Comparison of ENCODE assay signal across 24 cellular contexts in genomic region chr19:17357724-17358123, GRCh38. TPM values are rescaled to one million over a fixed set of nuclear protein-coding genes. Genes with fewer than 3 reads are reported as not detected.
A peak's percentile ranks its signal among the peaks of the same experiment; 100 is the strongest.
DNase-seq lines count a peak whose midpoint lies in the region; ATAC-seq lines count a peak whose summit lies in the region.
"Had no signal": no experiment of that assay in that cellular context is flagged by ENCODE, and none has a peak within 500 bp of the region (broad histone marks: within the 10 kb centered on the region; RNA-seq: fewer than 3 reads in every experiment).

No MANE protein-coding gene starts in this region.

- H3K9me3 ChIP-seq in right cardiac atrium (ENCODE audit: control insufficient read depth, low read length): no peaks in the 10 kb centered on the region
- H3K9me3 ChIP-seq: prostate gland had no signal

- peak; percentile 26 for ATAC-seq in right cardiac atrium
- no peak for ATAC-seq in stimulated activated effector memory CD8-positive, alpha-beta T cell treated with anti-CD3 and anti-CD28 coated beads, Interleukin-12 subunit alpha, Interleukin-12 subunit beta, amount 100 ng/mL, for 72 hours
- ATAC-seq: activated CD8-positive, alpha-beta T cell treated with anti-CD3 and anti-CD28 coated beads for 36 hours had no signal

- H3K36me3 ChIP-seq in ACC112 (ENCODE audit: insufficient read depth, low read length): no peaks in the 10 kb centered on the region
- H3K36me3 ChIP-seq: cardiac muscle cell, prostate gland had no signal

- no peaks in the 10 kb centered on the region for H3K4me1 ChIP-seq in ACC112 (ENCODE audit: control insufficient read depth, insufficient read depth, low read length, unreplicated experiment)
- H3K4me1 ChIP-seq in right cardiac atrium (ENCODE audit: control insufficient read depth, insufficient read depth, low read length): no peaks in the 10 kb centered on the region
- H3K4me1 ChIP-seq: prostate gland had no signal

- H3K36me3 Mint-ChIP-seq in stimulated activated effector memory CD8-positive, alpha-beta T cell treated with anti-CD3 and anti-CD28 coated beads, Interleukin-12 subunit alpha, Interleukin-12 subunit beta, amount 100 ng/mL, for 72 hours: no peaks in the 10 kb centered on the region
- H3K36me3 Mint-ChIP-seq: type B pancreatic cell had no signal

- H3K27ac ChIP-seq in ACC112 (ENCODE audit: low read depth, low read length) (peak overlapping the region; percentile 34; the same call in 1 of the 2 replicates), right cardiac atrium (ENCODE audit: low read length) (peak overlapping the region; percentile 51)
- H3K27ac ChIP-seq: C4-2B, cardiac muscle cell, hepatocyte, prostate gland had no signal

- no peak overlapping the region for H2AFZ ChIP-seq in ACC112 (ENCODE audit: low read length, unreplicated experiment)
- H2AFZ ChIP-seq: hepatocyte had no signal

- DNase-seq in NCI-H2029 treated with DMSO at 0.1 percent for 48 hours (lab: John Stamatoyannopoulos, UW) (peak; percentile 54), right cardiac atrium (peak in 1 of 3 donors; percentile 59), SIG-M5 treated with dmso at 0.1 percent for 504 hours (lab: John Stamatoyannopoulos, UW; ENCODE audit: unreplicated experiment) (no peak), foreskin melanocyte (no peak), kidney glomerular epithelial cell (lab: John Stamatoyannopoulos, UW) (no peak)
- DNase-seq in stimulated activated effector memory CD8-positive, alpha-beta T cell treated with anti-CD3 and anti-CD28 coated beads, Interleukin-12 subunit alpha, Interleukin-12 subunit beta, amount 100 ng/mL, for 72 hours (ENCODE audit: low spot score in 2 of 2): no peak
- DNase-seq: activated CD8-positive, alpha-beta T cell treated with anti-CD3 and anti-CD28 coated beads for 36 hours; activated naive CD4-positive, alpha-beta T cell; activated T-cell treated with anti-CD3 and anti-CD28 coated beads for 4 hours; amniotic stem cell; NCI-H1105; NCI-H524 treated with DMSO at 0.1 percent for 48 hours; stimulated activated CD4-positive, alpha-beta T cell treated with anti-CD3 and anti-CD28 coated beads, Interleukin-2, amount 100 ng/mL, for 48 hours; stimulated activated naive CD4-positive, alpha-beta T cell had no signal

- WGBS in right cardiac atrium: 58% methylated on average over 11 of the region's 11 CpGs

- no peaks in the 10 kb centered on the region for H3K79me2 ChIP-seq in ACC112 (ENCODE audit: control insufficient read depth, insufficient read depth, low read length, unreplicated experiment)
- H3K79me2 ChIP-seq: hepatocyte had no signal

- no peaks in the 10 kb centered on the region for H3K27me3 ChIP-seq in ACC112 (ENCODE audit: insufficient read depth, low read length)
- no peaks in the 10 kb centered on the region for H3K27me3 ChIP-seq in right cardiac atrium (ENCODE audit: control insufficient read depth, insufficient read depth)
- H3K27me3 ChIP-seq: cardiac muscle cell, hepatocyte had no signal

- peak overlapping the region; percentile 29 for H3K27ac Mint-ChIP-seq in stimulated activated effector memory CD8-positive, alpha-beta T cell treated with anti-CD3 and anti-CD28 coated beads, Interleukin-12 subunit alpha, Interleukin-12 subunit beta, amount 100 ng/mL, for 72 hours
- H3K27ac Mint-ChIP-seq: activated CD8-positive, alpha-beta T cell treated with anti-CD3 and anti-CD28 coated beads for 36 hours; type B pancreatic cell had no signal

- no peaks in the 10 kb centered on the region for H3K9me3 Mint-ChIP-seq in stimulated activated effector memory CD8-positive, alpha-beta T cell treated with anti-CD3 and anti-CD28 coated beads, Interleukin-12 subunit alpha, Interleukin-12 subunit beta, amount 100 ng/mL, for 72 hours
- H3K9me3 Mint-ChIP-seq: activated CD8-positive, alpha-beta T cell treated with anti-CD3 and anti-CD28 coated beads for 36 hours; type B pancreatic cell had no signal

- H3K4me3 ChIP-seq in ACC112 (ENCODE audit: low read depth, low read length) (no peak overlapping the region), right cardiac atrium (ENCODE audit: low read length) (no peak overlapping the region)
- H3K4me3 ChIP-seq: cardiac muscle cell, hepatocyte, lung, prostate gland, smooth muscle cell had no signal

- peaks cover 7% of the 10 kb centered on the region for H3K4me1 Mint-ChIP-seq in stimulated activated effector memory CD8-positive, alpha-beta T cell treated with anti-CD3 and anti-CD28 coated beads, Interleukin-12 subunit alpha, Interleukin-12 subunit beta, amount 100 ng/mL, for 72 hours

- no peak overlapping the region for H3K4me3 Mint-ChIP-seq in stimulated activated effector memory CD8-positive, alpha-beta T cell treated with anti-CD3 and anti-CD28 coated beads, Interleukin-12 subunit alpha, Interleukin-12 subunit beta, amount 100 ng/mL, for 72 hours
- H3K4me3 Mint-ChIP-seq: activated CD8-positive, alpha-beta T cell treated with anti-CD3 and anti-CD28 coated beads for 36 hours; neural crest cell; type B pancreatic cell had no signal

- intact Hi-C loops in right cardiac atrium (cut with DNase I): no loop called here

RNA-seq across cellular contexts. Expression of gene PLVAP, which starts 19.4 kb away (rescaled TPM):
- total RNA-seq in right cardiac atrium: 100 to 1,000 TPM; 105 to 113 (median 108) TPM
- polyA plus RNA-seq in right cardiac atrium: 81.7 TPM
- total RNA-seq: activated CD8-positive, alpha-beta T cell treated with anti-CD3 and anti-CD28 coated beads for 36 hours; H1; smooth muscle cell had no signal
- polyA plus RNA-seq: smooth muscle cell had no signal

RNA-seq across cellular contexts. Expression of gene GTPBP3, which starts 20.4 kb away (rescaled TPM):
- total RNA-seq in right cardiac atrium: 10 to 100 TPM in 2 of 4 donors, 1 to 10 TPM in 2; 7.9 to 11.3 (median 10.3) TPM
- 8.4 TPM for polyA plus RNA-seq in right cardiac atrium

RNA-seq across cellular contexts. Expression of gene ANO8, which starts 23.1 kb away (rescaled TPM):
- total RNA-seq in right cardiac atrium: 10 to 100 TPM in 1 of 4 donors, 1 to 10 TPM in 3; 7.1 to 10.9 (median 8.7) TPM
- polyA plus RNA-seq in right cardiac atrium: 7.8 TPM

RNA-seq across cellular contexts. Expression of gene CCDC194, which starts 36.3 kb away (rescaled TPM):
- under 1 TPM in 1 of 4 donors, not detected in 3; 0.43 TPM for total RNA-seq in right cardiac atrium
- polyA plus RNA-seq in right cardiac atrium: not detected
- total RNA-seq: H1, hepatocyte, neural crest cell, prostate gland, smooth muscle cell had no signal
- polyA plus RNA-seq: hepatocyte, smooth muscle cell had no signal

RNA-seq across cellular contexts. Expression of gene BST2, which starts 47.7 kb away (rescaled TPM):
- 10 to 100 TPM; 32.3 to 56.3 (median 39.6) TPM for total RNA-seq in right cardiac atrium
- polyA plus RNA-seq in right cardiac atrium: 45.1 TPM
- total RNA-seq: neural crest cell had no signal
